ENCODE assay signal across 35 cellular contexts in genomic region chr6:153832543-153832942, GRCh38.
"Had no signal": no experiment of that assay in that cellular context is flagged by ENCODE, and none has a peak within 500 bp of the region (broad histone marks: within the 10 kb centered on the region; RNA-seq: fewer than 3 reads in every experiment).

No MANE protein-coding gene starts in this region.

- H3K4me3 ChIP-seq: MG63, Peyer's patch had no signal

- H3K36me3 Mint-ChIP-seq: activated CD8-positive, alpha-beta memory T cell treated with anti-CD3 and anti-CD28 coated beads, Interleukin-2, amount 10 ng/mL, durations not matched to agents 7 days and 5 days; activated naive CD4-positive, alpha-beta T cell treated with anti-CD3 and anti-CD28 coated beads, Interleukin-2, amount 10 ng/mL, durations not matched to agents 7 days and 5 days; activated naive CD8-positive, alpha-beta T cell; brain had no signal

- H3K27me3 ChIP-seq: MG63, Peyer's patch had no signal

- H3K4me1 ChIP-seq: Peyer's patch had no signal

- H3K27me3 Mint-ChIP-seq: activated CD4-positive, alpha-beta memory T cell treated with anti-CD3 and anti-CD28 coated beads, Interleukin-2, amount 10 ng/mL, durations not matched to agents 7 days and 5 days; activated CD8-positive, alpha-beta memory T cell treated with anti-CD3 and anti-CD28 coated beads, Interleukin-2, amount 10 ng/mL, durations not matched to agents 7 days and 5 days; activated naive CD4-positive, alpha-beta T cell treated with anti-CD3 and anti-CD28 coated beads, Interleukin-2, amount 10 ng/mL, durations not matched to agents 7 days and 5 days; activated naive CD8-positive, alpha-beta T cell treated with anti-CD3 and anti-CD28 coated beads, Interleukin-2, amount 50 U/mL, for 24 hours; brain had no signal

- DNase-seq: activated CD4-positive, alpha-beta memory T cell treated with anti-CD3 and anti-CD28 coated beads, Interleukin-2, amount 10 ng/mL, durations not matched to agents 7 days and 5 days; activated CD4-positive, alpha-beta T cell treated with anti-CD3 and anti-CD28 coated beads for 1 hour; activated CD4-positive, alpha-beta T cell treated with anti-CD3 and anti-CD28 coated beads for 48 hours; activated CD4-positive, CD25-positive, alpha-beta regulatory T cell; activated CD8-positive, alpha-beta memory T cell treated with anti-CD3 and anti-CD28 coated beads for 24 hours; activated CD8-positive, alpha-beta memory T cell treated with anti-CD3 and anti-CD28 coated beads, Interleukin-2, amount 10 ng/mL, durations not matched to agents 7 days and 5 days; activated CD8-positive, alpha-beta memory T cell treated with anti-CD3 and anti-CD28 coated beads, Interleukin-2, amount 50 U/mL, for 48 hours; activated effector memory CD4-positive, alpha-beta T cell treated with Interleukin-2 at 50 U/mL for 16 hours; activated naive CD4-positive, alpha-beta T cell treated with anti-CD3 and anti-CD28 coated beads, Interleukin-2, amount 10 ng/mL, durations not matched to agents 7 days and 5 days; activated naive CD8-positive, alpha-beta T cell treated with anti-CD3 and anti-CD28 coated beads, Interleukin-2, amount 50 U/mL, for 24 hours; activated T-cell treated with anti-CD3 and anti-CD28 coated beads, Interleukin-2, amount 50 U/mL, for 48 hours; anterior cingulate cortex; central memory CD4-positive, alpha-beta T cell; Kasumi-1; MG63; NCI-H1048; NCI-H1105 treated with DMSO at 0.1 percent for 48 hours; NCI-H1436; NCI-H1694; NCI-H1930; NCI-H2081 treated with DMSO at 0.1 percent for 48 hours; NCI-H226; NCI-H524 treated with DMSO at 0.1 percent for 48 hours; PC-3; Peyer's patch; SIG-M5; SW 1271; T-helper 1 cell; T-helper 2 cell; T-helper 9 cell had no signal

- ATAC-seq: activated CD8-positive, alpha-beta memory T cell treated with anti-CD3 and anti-CD28 coated beads, Interleukin-2, amount 10 ng/mL, durations not matched to agents 7 days and 5 days; activated naive CD8-positive, alpha-beta T cell treated with anti-CD3 and anti-CD28 coated beads, Interleukin-2, amount 50 U/mL, for 24 hours; PC-3; Right ventricle myocardium inferior had no signal

- H3K36me3 ChIP-seq: MG63, Peyer's patch had no signal

- H3K27ac Mint-ChIP-seq: activated CD4-positive, alpha-beta memory T cell treated with anti-CD3 and anti-CD28 coated beads, Interleukin-2, amount 10 ng/mL, durations not matched to agents 7 days and 5 days; activated CD8-positive, alpha-beta memory T cell treated with anti-CD3 and anti-CD28 coated beads, Interleukin-2, amount 10 ng/mL, durations not matched to agents 7 days and 5 days; activated naive CD4-positive, alpha-beta T cell treated with anti-CD3 and anti-CD28 coated beads, Interleukin-2, amount 10 ng/mL, durations not matched to agents 7 days and 5 days; activated naive CD8-positive, alpha-beta T cell; activated naive CD8-positive, alpha-beta T cell treated with anti-CD3 and anti-CD28 coated beads, Interleukin-2, amount 50 U/mL, for 24 hours; brain had no signal

- H3K4me3 Mint-ChIP-seq: activated CD4-positive, alpha-beta memory T cell treated with anti-CD3 and anti-CD28 coated beads, Interleukin-2, amount 10 ng/mL, durations not matched to agents 7 days and 5 days; activated CD8-positive, alpha-beta memory T cell treated with anti-CD3 and anti-CD28 coated beads, Interleukin-2, amount 10 ng/mL, durations not matched to agents 7 days and 5 days; activated naive CD4-positive, alpha-beta T cell treated with anti-CD3 and anti-CD28 coated beads, Interleukin-2, amount 10 ng/mL, durations not matched to agents 7 days and 5 days; activated naive CD8-positive, alpha-beta T cell; activated naive CD8-positive, alpha-beta T cell treated with anti-CD3 and anti-CD28 coated beads, Interleukin-2, amount 50 U/mL, for 24 hours; brain had no signal

- H3K9me3 ChIP-seq: MG63, Peyer's patch had no signal

- H3K27ac ChIP-seq: Peyer's patch, RWPE1, VCaP had no signal

- H3K4me1 Mint-ChIP-seq: activated CD4-positive, alpha-beta memory T cell treated with anti-CD3 and anti-CD28 coated beads, Interleukin-2, amount 10 ng/mL, durations not matched to agents 7 days and 5 days; activated CD8-positive, alpha-beta memory T cell treated with anti-CD3 and anti-CD28 coated beads, Interleukin-2, amount 10 ng/mL, durations not matched to agents 7 days and 5 days; activated naive CD4-positive, alpha-beta T cell treated with anti-CD3 and anti-CD28 coated beads, Interleukin-2, amount 10 ng/mL, durations not matched to agents 7 days and 5 days; activated naive CD8-positive, alpha-beta T cell treated with anti-CD3 and anti-CD28 coated beads, Interleukin-2, amount 50 U/mL, for 24 hours; brain had no signal

- H3K9me3 Mint-ChIP-seq: activated CD4-positive, alpha-beta memory T cell treated with anti-CD3 and anti-CD28 coated beads, Interleukin-2, amount 10 ng/mL, durations not matched to agents 7 days and 5 days; activated naive CD4-positive, alpha-beta T cell treated with anti-CD3 and anti-CD28 coated beads, Interleukin-2, amount 10 ng/mL, durations not matched to agents 7 days and 5 days; brain had no signal
